11 cellular contexts compared by ENCODE assay signal in genomic region chr12:75783093-75783877, GRCh38.
DNase-seq lines count a peak whose midpoint lies in the region; ATAC-seq and TF ChIP-seq lines count a peak whose summit lies in the region.
"Had no signal": no experiment of that assay in that cellular context is flagged by ENCODE, and none has a peak within 500 bp of the region (broad histone marks: within the 10 kb centered on the region; RNA-seq: fewer than 3 reads in every experiment).

No MANE protein-coding gene starts in this region.

- ATAC-seq in esophagus mucosa (peak; percentile 37), sciatic nerve (peak; percentile 20), GM18498 (IDR thresholded peaks at IDR 0.05; ENCODE audit: unreplicated experiment) (no peak)
- ATAC-seq: activated CD8-positive, alpha-beta T cell treated with anti-CD3 and anti-CD28 coated beads, Interleukin-2, amount 10 ng/mL, durations not matched to agents 7 days and 5 days had no signal

- peak; percentile 33 for DNase-seq in DMS79 treated with DMSO at 0.1 percent for 48 hours (lab: John Stamatoyannopoulos, UW)
- DNase-seq in NCI-H510A treated with DMSO at 0.1 percent for 48 hours (lab: John Stamatoyannopoulos, UW): peak; percentile 50
- DNase-seq in sciatic nerve (ENCODE audit: low spot score): no peak
- DNase-seq in T-helper 1 cell: no peak
- DNase-seq in BE2C: no peak
- no peak for DNase-seq in NCI-H1092 treated with DMSO at 0.1 percent for 48 hours (lab: John Stamatoyannopoulos, UW)
- DNase-seq: activated CD8-positive, alpha-beta T cell treated with anti-CD3 and anti-CD28 coated beads, Interleukin-2, amount 10 ng/mL, durations not matched to agents 7 days and 5 days; NCI-H2081 had no signal

- H3K27me3 ChIP-seq in BE2C: no peaks in the 10 kb centered on the region
- H3K27me3 ChIP-seq: neutrophil had no signal

- no peak for TF ChIP-seq CTCF in BE2C (IDR thresholded peaks at IDR 0.05; ENCODE audit: low read depth, low read length)

- peaks cover 30% of the 10 kb centered on the region for H3K4me1 ChIP-seq in BE2C

- no peaks in the 10 kb centered on the region for H3K36me3 ChIP-seq in BE2C
- H3K36me3 ChIP-seq: neutrophil had no signal

- no peak overlapping the region for H3K4me3 ChIP-seq in BE2C (ENCODE audit: low read depth, low read length)

- intact Hi-C loops in sciatic nerve (cut with DNase I): no loop called here

- H3K9me3 ChIP-seq in BE2C: no peaks in the 10 kb centered on the region; the same call in 1 of the 2 replicates
- H3K9me3 ChIP-seq: neutrophil had no signal

Comparison
In these comparisons a context has a peak if more than half of its experiments do, and no peak if none do; other contexts are left out.
1. DNase-seq: peak in DMS79 treated with DMSO at 0.1 percent for 48 hours (single experiment) and NCI-H510A treated with DMSO at 0.1 percent for 48 hours (single experiment); none in sciatic nerve (single experiment), T-helper 1 cell (0 of 5), BE2C (single experiment) and NCI-H1092 treated with DMSO at 0.1 percent for 48 hours (single experiment).